21 cellular contexts compared by ENCODE assay signal in genomic region chr2:95016616-95017307, GRCh38. TPM values are rescaled to one million over a fixed set of nuclear protein-coding genes. Genes with fewer than 3 reads are reported as not detected.
DNase-seq lines count a peak whose midpoint lies in the region; ATAC-seq and TF ChIP-seq lines count a peak whose summit lies in the region.
"Had no signal": no experiment of that assay in that cellular context is flagged by ENCODE, and none has a peak within 500 bp of the region (broad histone marks: within the 10 kb centered on the region; RNA-seq: fewer than 3 reads in every experiment).

No MANE protein-coding gene starts in this region.

- H3K27me3 ChIP-seq in PC-3 (ENCODE audit: low read length): no peaks in the 10 kb centered on the region
- no peaks in the 10 kb centered on the region for H3K27me3 ChIP-seq in esophagus (ENCODE audit: control insufficient read depth in 1 of 2, insufficient read depth in 2 of 2, low read length in 2 of 2)
- H3K27me3 ChIP-seq in uterus: no peaks in the 10 kb centered on the region
- H3K27me3 ChIP-seq: SJCRH30 had no signal

- no peak for TF ChIP-seq POLR2A in uterus (IDR thresholded peaks at IDR 0.05)

- CTCF ChIA-PET in PC-3 (lab: Charles Lee): no interaction called here

- no peak overlapping the region for H3K4me3 Mint-ChIP-seq in activated naive CD8-positive, alpha-beta T cell treated with anti-CD3 and anti-CD28 coated beads for 36 hours
- no peak overlapping the region for H3K4me3 Mint-ChIP-seq in nephron
- H3K4me3 Mint-ChIP-seq: CD14-positive monocyte had no signal

- H3K27me3 Mint-ChIP-seq in activated naive CD8-positive, alpha-beta T cell treated with anti-CD3 and anti-CD28 coated beads for 36 hours: no peaks in the 10 kb centered on the region
- H3K27me3 Mint-ChIP-seq in nephron (ENCODE audit: low read depth): peaks cover 41% of the 10 kb centered on the region

- BruUV-seq in PC-3 (replicated peaks; lab: Mats Ljungman, UMichigan): no TSS peak

- H3K4me2 ChIP-seq in PC-3 (ENCODE audit: low read length): no peak overlapping the region

- no peaks in the 10 kb centered on the region for H3F3A ChIP-seq in PC-3 (ENCODE audit: low read length, unreplicated experiment)

- no peak for TF ChIP-seq CTCF in PC-3 (conservative IDR thresholded peaks at IDR 0.05; ENCODE audit: low read depth, low read length)
- no peak for TF ChIP-seq CTCF in nephron (IDR thresholded peaks at IDR 0.05; ENCODE audit: unreplicated experiment in 3 of 3)
- TF ChIP-seq CTCF in uterus (IDR thresholded peaks at IDR 0.05): no peak

- ATAC-seq in PC-3 (no peak), GM18511 (IDR thresholded peaks at IDR 0.05; ENCODE audit: unreplicated experiment) (no peak)
- ATAC-seq: K562 had no signal

- H3K27ac Mint-ChIP-seq in activated naive CD8-positive, alpha-beta T cell treated with anti-CD3 and anti-CD28 coated beads for 36 hours: peak overlapping the region; percentile 16
- peak overlapping the region in 2 of 3 experiments; percentile 71 to 87 for H3K27ac Mint-ChIP-seq in nephron

- no peaks in the 10 kb centered on the region for H3K36me3 ChIP-seq in PC-3 (ENCODE audit: low read depth, low read length)
- H3K36me3 ChIP-seq in esophagus (ENCODE audit: control insufficient read depth in 2 of 2, insufficient read depth in 2 of 2, low read length in 1 of 2): no peaks in the 10 kb centered on the region
- H3K36me3 ChIP-seq in uterus: no peaks in the 10 kb centered on the region
- H3K36me3 ChIP-seq: SJCRH30 had no signal

- H3K9ac ChIP-seq in PC-3 (ENCODE audit: low read length): no peak overlapping the region

- H2AFZ ChIP-seq in PC-3 (ENCODE audit: low read length): no peak overlapping the region

- POLR2A ChIA-PET in PC-3 (lab: Charles Lee; ENCODE audit: unreplicated experiment): interaction anchor here (0.6 kb wide), 1 partner anchor 136 kb away, joined by 3 read pairs; no protein-coding TSS in a partner anchor

- H3K79me2 ChIP-seq in PC-3 (ENCODE audit: low read length): no peaks in the 10 kb centered on the region

- DNase-seq in PC-3: peak; percentile 21
- no peak for DNase-seq in activated naive CD8-positive, alpha-beta T cell treated with anti-CD3 and anti-CD28 coated beads for 36 hours
- no peak for DNase-seq in uterus
- DNase-seq in dedifferentiated amniotic fluid mesenchymal stem cell (ENCODE audit: extremely low spot score): no peak
- DNase-seq in stimulated activated CD4-positive, alpha-beta T cell treated with anti-CD3 and anti-CD28 coated beads, Interleukin-4, amount 100 ng/mL, for 1 hour: no peak
- DNase-seq: ACHN; AML-193; DND-41; NCI-H1105; NCI-H2081 treated with DMSO at 0.1 percent for 48 hours; NCI-H510A; NCI-H748 treated with DMSO at 0.1 percent for 48 hours; NK-92 treated with Interleukin-12 subunit alpha and Interleukin-12 subunit beta, amount 100 ng/mL, for 24 hours had no signal

- no peaks in the 10 kb centered on the region for H3K9me3 ChIP-seq in PC-3 (ENCODE audit: low read length)
- H3K9me3 ChIP-seq in esophagus (ENCODE audit: control insufficient read depth in 2 of 2, insufficient read depth in 1 of 2, low read depth in 1 of 2, low read length in 1 of 2): no peaks in the 10 kb centered on the region
- H3K9me3 ChIP-seq in uterus: no peaks in the 10 kb centered on the region
- H3K9me3 ChIP-seq: SJCRH30 had no signal

- WGBS in esophagus, 2 donors: 71 to 78% methylated on average over 16 of the region's 16 CpGs

- H3K9me3 Mint-ChIP-seq in activated naive CD8-positive, alpha-beta T cell treated with anti-CD3 and anti-CD28 coated beads for 36 hours: no peaks in the 10 kb centered on the region
- peaks cover 2% of the 10 kb centered on the region for H3K9me3 Mint-ChIP-seq in nephron
- H3K9me3 Mint-ChIP-seq: CD14-positive monocyte had no signal

- intact Hi-C loops in PC-3 (cut with micrococcal nuclease): no loop called here
- intact Hi-C loops in uterus (cut with DNase I; ENCODE audit: low total_unique reads): no loop called here

- no peaks in the 10 kb centered on the region for H3K36me3 Mint-ChIP-seq in activated naive CD8-positive, alpha-beta T cell treated with anti-CD3 and anti-CD28 coated beads for 36 hours
- no peaks in the 10 kb centered on the region for H3K36me3 Mint-ChIP-seq in nephron (ENCODE audit: low read depth)
- H3K36me3 Mint-ChIP-seq: CD14-positive monocyte had no signal

- no peaks in the 10 kb centered on the region for H4K20me1 ChIP-seq in PC-3 (ENCODE audit: low read length)

- H3K4me1 ChIP-seq in PC-3 (ENCODE audit: insufficient read depth, low read length) (no peaks in the 10 kb centered on the region), esophagus (ENCODE audit: control insufficient read depth in 2 of 2, insufficient read depth in 2 of 2, low read length in 1 of 2) (peaks cover 0 to 25% of the 10 kb centered on the region in 2 donors), uterus (no peaks in the 10 kb centered on the region)
- H3K4me1 ChIP-seq: SJCRH30 had no signal

- H3K4me3 ChIP-seq in PC-3 (ENCODE audit: low read length) (no peak overlapping the region), esophagus (ENCODE audit: low read depth in 1 of 2, low read length in 2 of 2) (no peak overlapping the region), uterus (no peak overlapping the region)
- H3K4me3 ChIP-seq: K562, SJCRH30 had no signal

- H3K9me2 ChIP-seq in PC-3 (replicated peaks; ENCODE audit: low read length): no peaks in the 10 kb centered on the region

- no peak overlapping the region for H3K27ac ChIP-seq in PC-3 (ENCODE audit: low read length)
- peak overlapping the region; percentile 92 to 96 for H3K27ac ChIP-seq in esophagus (ENCODE audit: low read depth in 2 of 2, low read length in 1 of 2)
- H3K27ac ChIP-seq in uterus: no peak overlapping the region
- H3K27ac ChIP-seq: SJCRH30 had no signal

- peaks cover 23% of the 10 kb centered on the region for H3K4me1 Mint-ChIP-seq in activated naive CD8-positive, alpha-beta T cell treated with anti-CD3 and anti-CD28 coated beads for 36 hours
- H3K4me1 Mint-ChIP-seq in nephron: peaks cover 35% of the 10 kb centered on the region

RNA-seq across cellular contexts. Expression of gene MAL, which starts 8.7 kb away (rescaled TPM):
- 0.63 and 1.6 TPM in 2 replicates for total RNA-seq in PC-3 (2014; rRNA removed)
- total RNA-seq in activated naive CD8-positive, alpha-beta T cell treated with anti-CD3 and anti-CD28 coated beads for 36 hours: 10 to 100 TPM; 50.8 to 52.9 TPM
- polyA plus RNA-seq in esophagus: 1,000 to 10,000 TPM; 1,481 to 3,581 TPM
- 1 to 10 TPM in 2 of 4 donors, under 1 TPM in 1, not detected in 1; 0.29 to 1.7 (median 1.6) TPM for total RNA-seq in uterus
- total RNA-seq: G401, K562, OCI-LY7, SJCRH30 had no signal
- polyA plus RNA-seq: K562 had no signal

Comparison
In these comparisons a context has a peak if more than half of its experiments do, and no peak if none do; other contexts are left out.
1. H3K27ac ChIP-seq: peak in esophagus (2 of 2); none in PC-3 (single experiment) and uterus (0 of 2).
2. RNA of gene MAL, which starts 8.7 kb away (total RNA-seq): 50.8 to 52.9 TPM in activated naive CD8-positive, alpha-beta T cell treated with anti-CD3 and anti-CD28 coated beads for 36 hours; 0.29 to 1.7 TPM in uterus and 0.63 to 1.6 TPM in PC-3; every median in the first group is over 10 times any median in the second.